9 cellular contexts compared by ENCODE assay signal in genomic region chr2:23595601-23596251, GRCh38.
DNase-seq lines count a peak whose midpoint lies in the region; ATAC-seq and TF ChIP-seq lines count a peak whose summit lies in the region.
"Had no signal": no experiment of that assay in that cellular context is flagged by ENCODE, and none has a peak within 500 bp of the region (broad histone marks: within the 10 kb centered on the region; RNA-seq: fewer than 3 reads in every experiment).

No MANE protein-coding gene starts in this region.

- no TSS peak for BruUV-seq in PC-3 (replicated peaks; lab: Mats Ljungman, UMichigan)

- H3F3A ChIP-seq in PC-3 (ENCODE audit: low read length, unreplicated experiment), result no peaks in the 10 kb centered on the region

- no peaks in the 10 kb centered on the region for H3K36me3 ChIP-seq in breast epithelium
- no peaks in the 10 kb centered on the region for H3K36me3 ChIP-seq in lung (ENCODE audit: control insufficient read depth in 2 of 2, insufficient read depth in 2 of 2, low read length in 2 of 2)
- no peaks in the 10 kb centered on the region for H3K36me3 ChIP-seq in PC-3 (ENCODE audit: low read depth, low read length)

- TF ChIP-seq CTCF in natural killer cell (IDR thresholded peaks at IDR 0.05) (no peak), breast epithelium (IDR thresholded peaks at IDR 0.05) (no peak), lung (IDR thresholded peaks at IDR 0.05; ENCODE audit: control extremely low read depth, extremely low read depth) (no peak), PC-3 (conservative IDR thresholded peaks at IDR 0.05; ENCODE audit: low read depth, low read length) (no peak)

- H3K9me3 ChIP-seq in breast epithelium (no peaks in the 10 kb centered on the region), lung (ENCODE audit: control insufficient read depth in 2 of 2, insufficient read depth in 1 of 2, low read length in 1 of 2) (no peaks in the 10 kb centered on the region), PC-3 (ENCODE audit: low read length) (no peaks in the 10 kb centered on the region)

- no peaks in the 10 kb centered on the region for H3K36me3 Mint-ChIP-seq in natural killer cell treated with Interleukin-12 subunit alpha and Interleukin-12 subunit beta and Interleukin-15 and Interleukin-18, amount 100 ng/mL, for 72 hours
- H3K36me3 Mint-ChIP-seq in natural killer cell, result no peaks in the 10 kb centered on the region

- no peaks in the 10 kb centered on the region for H3K79me2 ChIP-seq in PC-3 (ENCODE audit: low read length)

- peaks cover 0 to 10% of the 10 kb centered on the region in 2 donors for H3K4me1 ChIP-seq in breast epithelium
- H3K4me1 ChIP-seq in lung (ENCODE audit: control insufficient read depth in 2 of 2, insufficient read depth in 2 of 2, low read length in 2 of 2), result peaks cover 6 to 7% of the 10 kb centered on the region in 2 donors
- H3K4me1 ChIP-seq in PC-3 (ENCODE audit: insufficient read depth, low read length), result no peaks in the 10 kb centered on the region

- no peak overlapping the region for H3K9ac ChIP-seq in PC-3 (ENCODE audit: low read length)

- DNase-seq in natural killer cell treated with Interleukin-12 subunit alpha and Interleukin-12 subunit beta and Interleukin-15 and Interleukin-18, amount 100 ng/mL, for 72 hours (ENCODE audit: low spot score), result peak; percentile 48
- DNase-seq in natural killer cell (no peak), breast epithelium (ENCODE audit: low spot score in 2 of 2) (peak in 1 of 2 donors; percentile 94), lung (ENCODE audit: low spot score) (peak; percentile 40), PC-3 (no peak)
- no peak for DNase-seq in activated naive CD4-positive, alpha-beta T cell treated with Interleukin-2 at 50 U/mL for 16 hours

- no peaks in the 10 kb centered on the region for H3K9me3 Mint-ChIP-seq in natural killer cell treated with Interleukin-12 subunit alpha and Interleukin-12 subunit beta and Interleukin-15 and Interleukin-18, amount 100 ng/mL, for 72 hours
- H3K9me3 Mint-ChIP-seq in natural killer cell, result no peaks in the 10 kb centered on the region

- no peak overlapping the region for H3K27ac Mint-ChIP-seq in natural killer cell treated with Interleukin-12 subunit alpha and Interleukin-12 subunit beta and Interleukin-15 and Interleukin-18, amount 100 ng/mL, for 72 hours
- H3K27ac Mint-ChIP-seq in natural killer cell, result no peak overlapping the region

- H2AFZ ChIP-seq in PC-3 (ENCODE audit: low read length), result no peak overlapping the region

- H3K4me3 ChIP-seq in breast epithelium (no peak overlapping the region), lung (no peak overlapping the region), PC-3 (ENCODE audit: low read length) (no peak overlapping the region)

- no peaks in the 10 kb centered on the region for H4K20me1 ChIP-seq in PC-3 (ENCODE audit: low read length)

- H3K27me3 ChIP-seq in breast epithelium, result no peaks in the 10 kb centered on the region
- H3K27me3 ChIP-seq in lung (ENCODE audit: control insufficient read depth, insufficient read depth), result no peaks in the 10 kb centered on the region
- H3K27me3 ChIP-seq in PC-3 (ENCODE audit: low read length), result no peaks in the 10 kb centered on the region

- WGBS in lung, 2 donors, result 59 to 71% methylated on average over 13 of the region's 13 CpGs

- CTCF ChIA-PET in PC-3 (lab: Charles Lee), result no interaction called here

- no peak for ATAC-seq in natural killer cell treated with Interleukin-12 subunit alpha and Interleukin-12 subunit beta and Interleukin-15 and Interleukin-18, amount 100 ng/mL, for 72 hours
- no peak for ATAC-seq in natural killer cell
- ATAC-seq in lung (ENCODE audit: insufficient read depth, low FRiP score), result no peak
- ATAC-seq in HG03520 (IDR thresholded peaks at IDR 0.05; ENCODE audit: unreplicated experiment), result no peak
- no peak for ATAC-seq in GM19395 (IDR thresholded peaks at IDR 0.05; ENCODE audit: unreplicated experiment)
- ATAC-seq in PC-3, result no peak

- no peak for TF ChIP-seq POLR2A in breast epithelium (IDR thresholded peaks at IDR 0.05)

- no peak overlapping the region for H3K4me2 ChIP-seq in PC-3 (ENCODE audit: low read length)

- no peaks in the 10 kb centered on the region for H3K9me2 ChIP-seq in PC-3 (replicated peaks; ENCODE audit: low read length)

- H3K27ac ChIP-seq in breast epithelium (peak overlapping the region; percentile 82 to 88), lung (ENCODE audit: low read depth in 1 of 2, low read length in 1 of 2) (peak overlapping the region in 1 of 2 donors; percentile 4), PC-3 (ENCODE audit: low read length) (no peak overlapping the region)
- H3K27ac ChIP-seq: HL-60 had no signal

- intact Hi-C loops in natural killer cell (cut with micrococcal nuclease) (no loop called here), breast epithelium (cut with DNase I; ENCODE audit: low total_unique reads) (no loop called here), PC-3 (cut with micrococcal nuclease) (no loop called here)

- POLR2A ChIA-PET in PC-3 (lab: Charles Lee; ENCODE audit: unreplicated experiment), result no interaction called here

- no peaks in the 10 kb centered on the region for H3K4me1 Mint-ChIP-seq in natural killer cell treated with Interleukin-12 subunit alpha and Interleukin-12 subunit beta and Interleukin-15 and Interleukin-18, amount 100 ng/mL, for 72 hours (ENCODE audit: low read depth in 2 of 2)
- H3K4me1 Mint-ChIP-seq in natural killer cell, result no peaks in the 10 kb centered on the region

- no peak overlapping the region for H3K4me3 Mint-ChIP-seq in natural killer cell treated with Interleukin-12 subunit alpha and Interleukin-12 subunit beta and Interleukin-15 and Interleukin-18, amount 100 ng/mL, for 72 hours
- no peak overlapping the region for H3K4me3 Mint-ChIP-seq in natural killer cell

- H3K27me3 Mint-ChIP-seq in natural killer cell treated with Interleukin-12 subunit alpha and Interleukin-12 subunit beta and Interleukin-15 and Interleukin-18, amount 100 ng/mL, for 72 hours, result peaks cover 0 to 3% of the 10 kb centered on the region in 2 donors
- peaks cover 0 to 10% of the 10 kb centered on the region in 2 donors for H3K27me3 Mint-ChIP-seq in natural killer cell (ENCODE audit: low read depth in 2 of 2)

Comparison
In these comparisons a context has a peak if more than half of its experiments do, and no peak if none do; other contexts are left out.
1. DNase-seq: peak in natural killer cell treated with Interleukin-12 subunit alpha and Interleukin-12 subunit beta and Interleukin-15 and Interleukin-18, amount 100 ng/mL, for 72 hours (single experiment) and lung (single experiment); none in natural killer cell (single experiment), activated naive CD4-positive, alpha-beta T cell treated with Interleukin-2 at 50 U/mL for 16 hours (single experiment) and PC-3 (single experiment).